In genomic region chr12:57213763-57214397, GRCh38 we compare ENCODE assay signal across 1 cellular context.
TF ChIP-seq lines count a peak whose summit lies in the region.

No MANE protein-coding gene starts in this region.

TF ChIP-seq in endothelial cell of umbilical vein, 7 proteins besides CTCF, POLR2A, EP300 and RAD21:
- TF ChIP-seq MYC (IDR thresholded peaks at IDR 0.05; ENCODE audit: low read depth, low read length) = no peak
- no peak for TF ChIP-seq GATA2 (IDR thresholded peaks at IDR 0.05; ENCODE audit: insufficient read depth, insufficient read length, low read depth, low read length)
- no peak for TF ChIP-seq JUN (IDR thresholded peaks at IDR 0.05; ENCODE audit: borderline replicate concordance, insufficient read depth, insufficient read length, low read depth)
- TF ChIP-seq POLR2AphosphoS5 (IDR thresholded peaks at IDR 0.05; ENCODE audit: insufficient read depth, low read depth, low read length) = no peak
- TF ChIP-seq, protein P1, sequence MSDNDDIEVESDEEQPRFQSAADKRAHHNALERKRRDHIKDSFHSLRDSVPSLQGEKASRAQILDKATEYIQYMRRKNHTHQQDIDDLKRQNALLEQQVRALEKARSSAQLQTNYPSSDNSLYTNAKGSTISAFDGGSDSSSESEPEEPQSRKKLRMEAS (IDR thresholded peaks at IDR 0.05; ENCODE audit: insufficient read depth, insufficient read length) = no peak
- TF ChIP-seq FOS (IDR thresholded peaks at IDR 0.05; ENCODE audit: borderline replicate concordance, insufficient read depth, low read length) = no peak
- TF ChIP-seq EZH2 (IDR thresholded peaks at IDR 0.05; ENCODE audit: borderline replicate concordance, low read depth, low read length, severe bottlenecking) = no peak
TF ChIP-seq in endothelial cell of umbilical vein: peak in this region for 0.
